Comparison of ENCODE assay signal across 10 cellular contexts in genomic region chr14:52220924-52221802, GRCh38. TPM values are rescaled to one million over a fixed set of nuclear protein-coding genes. Genes with fewer than 3 reads are reported as not detected.
DNase-seq lines count a peak whose midpoint lies in the region; ATAC-seq and TF ChIP-seq lines count a peak whose summit lies in the region.
"Had no signal": no experiment of that assay in that cellular context is flagged by ENCODE, and none has a peak within 500 bp of the region (broad histone marks: within the 10 kb centered on the region; RNA-seq: fewer than 3 reads in every experiment).

No MANE protein-coding gene starts in this region.

- DNase-seq in GM06990 (ENCODE audit: extremely low read depth, insufficient read length) (peak; percentile 16), Karpas-422 (no peak), osteoblast (ENCODE audit: insufficient read length, low spot score, missing footprints) (no peak), NCI-H1417 (lab: John Stamatoyannopoulos, UW) (no peak), RPMI8226 (no peak), SIG-M5 treated with dmso at 0.1 percent for 504 hours (lab: John Stamatoyannopoulos, UW; ENCODE audit: unreplicated experiment) (no peak)
- no peak for DNase-seq in central memory CD8-positive, alpha-beta T cell (ENCODE audit: low spot score in 2 of 2)
- DNase-seq: NCI-H1048 had no signal

- H3K9me2 ChIP-seq in Karpas-422 (replicated peaks; ENCODE audit: insufficient read depth, low read length): no peaks in the 10 kb centered on the region

- H3K4me3 Mint-ChIP-seq in central memory CD8-positive, alpha-beta T cell: peak overlapping the region; percentile 85

- ATAC-seq in central memory CD8-positive, alpha-beta T cell (replicated peaks; ENCODE audit: extremely low read depth, poor library complexity, severe bottlenecking): peak; percentile 24
- no peak for ATAC-seq in HG03108 (IDR thresholded peaks at IDR 0.05; ENCODE audit: unreplicated experiment)

- H3K9ac ChIP-seq in Karpas-422 (ENCODE audit: low read length): 0 out of 2 replicates have a peak overlapping the region, but pooled peaks have one; percentile 8

- H3K27ac ChIP-seq in Karpas-422 (ENCODE audit: low read length): no peak overlapping the region
- H3K27ac ChIP-seq in osteoblast (ENCODE audit: low read depth, low read length): no peak overlapping the region

- H3K79me2 ChIP-seq in Karpas-422 (ENCODE audit: low read length) (no peaks in the 10 kb centered on the region), osteoblast (ENCODE audit: insufficient read depth, low read length) (no peaks in the 10 kb centered on the region)

- H2AFZ ChIP-seq in Karpas-422 (ENCODE audit: low read length): peak overlapping the region; percentile 74
- peak overlapping the region; percentile 35 for H2AFZ ChIP-seq in osteoblast (ENCODE audit: low read length)

- H3K36me3 ChIP-seq in GM06990 (ENCODE audit: control insufficient read depth, insufficient read depth, low read length) (no peaks in the 10 kb centered on the region), Karpas-422 (ENCODE audit: insufficient read depth, low read length) (no peaks in the 10 kb centered on the region), osteoblast (ENCODE audit: insufficient read depth, low read length) (no peaks in the 10 kb centered on the region)

- H3K4me1 Mint-ChIP-seq in central memory CD8-positive, alpha-beta T cell: peaks cover 24% of the 10 kb centered on the region

- H3K9me3 ChIP-seq in Karpas-422 (ENCODE audit: low read length) (no peaks in the 10 kb centered on the region), osteoblast (ENCODE audit: low read depth, low read length) (no peaks in the 10 kb centered on the region)

- no peaks in the 10 kb centered on the region for H3K27me3 ChIP-seq in GM06990 (replicated peaks; ENCODE audit: control insufficient read depth, insufficient read depth, low read length)
- no peaks in the 10 kb centered on the region for H3K27me3 ChIP-seq in Karpas-422 (ENCODE audit: low read length)
- H3K27me3 ChIP-seq in osteoblast (ENCODE audit: insufficient read depth, low read length): no peaks in the 10 kb centered on the region

- H3K9me3 Mint-ChIP-seq in central memory CD8-positive, alpha-beta T cell: no peaks in the 10 kb centered on the region

- H3K27ac Mint-ChIP-seq in central memory CD8-positive, alpha-beta T cell (ENCODE audit: low read depth): peak overlapping the region; percentile 95

- H4K20me1 ChIP-seq in Karpas-422 (ENCODE audit: insufficient read depth, low read depth, low read length) (no peaks in the 10 kb centered on the region), osteoblast (ENCODE audit: insufficient read depth, low read length) (no peaks in the 10 kb centered on the region)

- H3K4me3 ChIP-seq in GM06990 (replicated peaks; ENCODE audit: low read depth, low read length): peak overlapping the region; percentile 8
- peak overlapping the region; percentile 28; the same call in 1 of the 2 replicates for H3K4me3 ChIP-seq in Karpas-422 (ENCODE audit: low read length)
- H3K4me3 ChIP-seq in osteoblast (ENCODE audit: insufficient read depth, low read length): no peak overlapping the region

- H3K4me1 ChIP-seq in Karpas-422 (ENCODE audit: low read length) (peaks cover 6% of the 10 kb centered on the region), osteoblast (ENCODE audit: insufficient read depth, low read length) (no peaks in the 10 kb centered on the region)

- H3K36me3 Mint-ChIP-seq in central memory CD8-positive, alpha-beta T cell (ENCODE audit: insufficient read depth): no peaks in the 10 kb centered on the region

- TF ChIP-seq CTCF in GM06990 (IDR thresholded peaks at IDR 0.05; ENCODE audit: insufficient read depth, low read length, poor library complexity, severe bottlenecking): no peak
- TF ChIP-seq CTCF in osteoblast (IDR thresholded peaks at IDR 0.05; ENCODE audit: extremely low read depth, low read depth, low read length): no peak

- H3K4me2 ChIP-seq in Karpas-422 (ENCODE audit: low read depth, low read length, poor library complexity, severe bottlenecking): peak overlapping the region; percentile 54
- H3K4me2 ChIP-seq in osteoblast (ENCODE audit: insufficient read depth, low read length): peak overlapping the region; percentile 9

- no peaks in the 10 kb centered on the region for H3K27me3 Mint-ChIP-seq in central memory CD8-positive, alpha-beta T cell

RNA-seq across cellular contexts. Expression of gene PTGDR, which starts 46.3 kb away (rescaled TPM):
- not detected in 2 replicates for total RNA-seq in Karpas-422 (2014; rRNA removed; shearing (Covaris generic); ENCODE audit: low replicate concordance)
- 1.4 and 1.5 TPM in 2 replicates for total RNA-seq in osteoblast
- total RNA-seq: kidney epithelial cell had no signal
